19 cellular contexts compared by ENCODE assay signal in genomic region chr5:28743362-28743761, GRCh38.
"Had no signal": no experiment of that assay in that cellular context is flagged by ENCODE, and none has a peak within 500 bp of the region (broad histone marks: within the 10 kb centered on the region; RNA-seq: fewer than 3 reads in every experiment).

No MANE protein-coding gene starts in this region.

- H3K27ac Mint-ChIP-seq: activated CD8-positive, alpha-beta memory T cell treated with anti-CD3 and anti-CD28 coated beads, Interleukin-2, amount 10 ng/mL, durations not matched to agents 7 days and 5 days; activated naive CD8-positive, alpha-beta T cell; memory B cell; nephron progenitor cell; stimulated activated naive CD8-positive, alpha-beta T cell treated with anti-CD3 and anti-CD28 coated beads, Interleukin-15, amount 100 ng/mL, for 72 hours had no signal

- H3K36me3 Mint-ChIP-seq: activated CD8-positive, alpha-beta memory T cell treated with anti-CD3 and anti-CD28 coated beads, Interleukin-2, amount 10 ng/mL, durations not matched to agents 7 days and 5 days; activated naive CD8-positive, alpha-beta T cell; memory B cell had no signal

- H3K27ac ChIP-seq: ascending aorta, dorsolateral prefrontal cortex, esophagus squamous epithelium, gastrocnemius medialis, heart right ventricle, left ventricle myocardium inferior, uterus had no signal

- H3K4me3 Mint-ChIP-seq: activated CD8-positive, alpha-beta memory T cell treated with anti-CD3 and anti-CD28 coated beads, Interleukin-2, amount 10 ng/mL, durations not matched to agents 7 days and 5 days; activated naive CD8-positive, alpha-beta T cell; activated T-cell treated with anti-CD3 and anti-CD28 coated beads, Interleukin-2, amount 50 U/mL, for 4 hours; central memory CD8-positive, alpha-beta T cell; memory B cell; nephron progenitor cell; stimulated activated naive CD8-positive, alpha-beta T cell treated with anti-CD3 and anti-CD28 coated beads, Interleukin-15, amount 100 ng/mL, for 72 hours had no signal

- DNase-seq: activated CD4-positive, alpha-beta T cell treated with anti-CD3 and anti-CD28 coated beads, Interleukin-2, amount 50 U/mL, for 48 hours; activated CD8-positive, alpha-beta memory T cell treated with anti-CD3 and anti-CD28 coated beads, Interleukin-2, amount 10 ng/mL, durations not matched to agents 7 days and 5 days; activated effector memory CD4-positive, alpha-beta T cell treated with anti-CD3 and anti-CD28 coated beads, Interleukin-2, amount 50 U/mL, for 16 hours; activated T-cell treated with anti-CD3 and anti-CD28 coated beads, Interleukin-2, amount 50 U/mL, for 4 hours; dorsolateral prefrontal cortex; esophagus squamous epithelium; gastrocnemius medialis; heart right ventricle; islet precursor cell; left ventricle myocardium inferior; nephron progenitor cell; stimulated activated CD4-positive, alpha-beta T cell treated with anti-CD3 and anti-CD28 coated beads, Interleukin-4, amount 100 ng/mL, for 1 hour; stimulated activated naive CD8-positive, alpha-beta T cell treated with anti-CD3 and anti-CD28 coated beads, Interleukin-15, amount 100 ng/mL, for 72 hours; uterus had no signal

- H3K4me1 Mint-ChIP-seq: activated CD8-positive, alpha-beta memory T cell treated with anti-CD3 and anti-CD28 coated beads, Interleukin-2, amount 10 ng/mL, durations not matched to agents 7 days and 5 days; central memory CD8-positive, alpha-beta T cell; memory B cell; stimulated activated naive CD8-positive, alpha-beta T cell treated with anti-CD3 and anti-CD28 coated beads, Interleukin-15, amount 100 ng/mL, for 72 hours had no signal

- H3K9me3 Mint-ChIP-seq: nephron progenitor cell had no signal

- H3K36me3 ChIP-seq: ascending aorta, esophagus squamous epithelium, gastrocnemius medialis, heart right ventricle, left ventricle myocardium inferior, uterus had no signal

- H3K27me3 ChIP-seq: ascending aorta, dorsolateral prefrontal cortex, esophagus squamous epithelium, gastrocnemius medialis, heart right ventricle, uterus had no signal

- H3K4me3 ChIP-seq: ascending aorta, dorsolateral prefrontal cortex, esophagus squamous epithelium, gastrocnemius medialis, heart right ventricle, left ventricle myocardium inferior, uterus had no signal

- H3K4me1 ChIP-seq: ascending aorta, esophagus squamous epithelium, gastrocnemius medialis, heart right ventricle, left ventricle myocardium inferior, uterus had no signal

- H3K27me3 Mint-ChIP-seq: activated CD8-positive, alpha-beta memory T cell treated with anti-CD3 and anti-CD28 coated beads, Interleukin-2, amount 10 ng/mL, durations not matched to agents 7 days and 5 days; activated naive CD8-positive, alpha-beta T cell; central memory CD8-positive, alpha-beta T cell; memory B cell; stimulated activated naive CD8-positive, alpha-beta T cell treated with anti-CD3 and anti-CD28 coated beads, Interleukin-15, amount 100 ng/mL, for 72 hours had no signal

- H3K9me3 ChIP-seq: ascending aorta, gastrocnemius medialis, uterus had no signal

- ATAC-seq: activated CD4-positive, CD25-positive, alpha-beta regulatory T cell treated with anti-CD3 and anti-CD28 coated beads, Interleukin-2, amount 50 U/mL, for 24 hours; activated CD8-positive, alpha-beta memory T cell treated with anti-CD3 and anti-CD28 coated beads, Interleukin-2, amount 10 ng/mL, durations not matched to agents 7 days and 5 days; activated T-cell treated with anti-CD3 and anti-CD28 coated beads, Interleukin-2, amount 50 U/mL, for 4 hours; gastrocnemius medialis; heart right ventricle; stimulated activated naive CD8-positive, alpha-beta T cell treated with anti-CD3 and anti-CD28 coated beads, Interleukin-15, amount 100 ng/mL, for 72 hours had no signal
